12 cellular contexts compared by ENCODE assay signal in genomic region chr2:174325373-174325772, GRCh38. TPM values are rescaled to one million over a fixed set of nuclear protein-coding genes. Genes with fewer than 3 reads are reported as not detected.
DNase-seq lines count a peak whose midpoint lies in the region; ATAC-seq and TF ChIP-seq lines count a peak whose summit lies in the region.
"Had no signal": no experiment of that assay in that cellular context is flagged by ENCODE, and none has a peak within 500 bp of the region (broad histone marks: within the 10 kb centered on the region; RNA-seq: fewer than 3 reads in every experiment).

No MANE protein-coding gene starts in this region.

- in situ Hi-C loops in GM13976 (cut with MboI; ENCODE audit: low sequenced_read_pairs, unreplicated experiment), result no loop called here

- POLR2A ChIA-PET in CD4-positive, alpha-beta memory T cell (lab: Charles Lee; ENCODE audit: partially characterized antibody), result interaction anchor here (3.0 kb wide), 1 partner anchor 11 kb away, joined by 22 read pairs; the partner anchor contains the start of gene SP9

- no peak for ATAC-seq in naive B cell (ENCODE audit: low read depth in 2 of 2)

- H3K9me3 ChIP-seq in CD4-positive, alpha-beta memory T cell (ENCODE audit: control insufficient read depth in 1 of 2, low read length in 2 of 2), result no peaks in the 10 kb centered on the region

- TF ChIP-seq CTCF in HFFc6 (IDR thresholded peaks at IDR 0.05) (no peak), brain (conservative IDR thresholded peaks at IDR 0.05) (no peak), GM13976 (IDR thresholded peaks at IDR 0.05; ENCODE audit: borderline replicate concordance, control extremely low read depth, extremely low read depth, insufficient read depth, missing control alignments) (no peak)

- H3K27ac ChIP-seq in CD4-positive, alpha-beta memory T cell (ENCODE audit: low read depth, low read length), result no peak overlapping the region

- peaks cover 27% of the 10 kb centered on the region for H3K4me1 ChIP-seq in CD4-positive, alpha-beta memory T cell (ENCODE audit: insufficient read depth, low read length)

- peaks cover 0 to 14% (median 4%) of the 10 kb centered on the region in 8 donors for H3K9me3 Mint-ChIP-seq in CD4-positive, alpha-beta memory T cell
- H3K9me3 Mint-ChIP-seq in HFFc6, result peaks cover 7% of the 10 kb centered on the region; the same call in 1 of the 2 replicates
- peaks cover 2 to 10% (median 5%) of the 10 kb centered on the region in 5 experiments for H3K9me3 Mint-ChIP-seq in brain
- peaks cover 0 to 18% (median 3%) of the 10 kb centered on the region in 7 donors for H3K9me3 Mint-ChIP-seq in naive B cell

- H3K4me3 Mint-ChIP-seq in CD4-positive, alpha-beta memory T cell, result peak overlapping the region in 7 of 8 donors; percentile 0 to 87 (median 71)
- H3K4me3 Mint-ChIP-seq in HFFc6, result peak overlapping the region; percentile 82; the same call in 1 of the 2 replicates
- peak overlapping the region; percentile 42 to 85 (median 84) for H3K4me3 Mint-ChIP-seq in brain
- peak overlapping the region in 7 of 8 donors; percentile 82 to 98 (median 95) for H3K4me3 Mint-ChIP-seq in naive B cell

- peaks cover 16 to 40% (median 25%) of the 10 kb centered on the region in 4 donors for H3K4me1 Mint-ChIP-seq in CD4-positive, alpha-beta memory T cell
- H3K4me1 Mint-ChIP-seq in HFFc6 (ENCODE audit: low read depth) (peaks cover 16% of the 10 kb centered on the region; the same call in 1 of the 2 replicates), brain (peaks cover 48% of the 10 kb centered on the region), naive B cell (peaks cover 24 to 35% (median 31%) of the 10 kb centered on the region in 3 donors)

- H3K36me3 ChIP-seq in CD4-positive, alpha-beta memory T cell (ENCODE audit: insufficient read depth, low read length), result no peaks in the 10 kb centered on the region

- peaks cover 47% of the 10 kb centered on the region for H3K27me3 ChIP-seq in CD4-positive, alpha-beta memory T cell (ENCODE audit: insufficient read depth, low read length)

- H3K27ac Mint-ChIP-seq in CD4-positive, alpha-beta memory T cell, result peak overlapping the region in 1 of 7 donors; percentile 42
- no peak overlapping the region for H3K27ac Mint-ChIP-seq in HFFc6
- peak overlapping the region in 1 of 5 experiments; percentile 6 for H3K27ac Mint-ChIP-seq in brain
- H3K27ac Mint-ChIP-seq in naive B cell, result no peak overlapping the region

- intact Hi-C loops in CD4-positive, alpha-beta memory T cell (cut with micrococcal nuclease), result no loop called here

- H3K36me3 Mint-ChIP-seq in CD4-positive, alpha-beta memory T cell, result peaks cover 0 to 1% of the 10 kb centered on the region in 2 donors
- no peaks in the 10 kb centered on the region for H3K36me3 Mint-ChIP-seq in HFFc6 (ENCODE audit: low read depth)
- H3K36me3 Mint-ChIP-seq in brain, result no peaks in the 10 kb centered on the region
- H3K36me3 Mint-ChIP-seq in naive B cell, result peaks cover 0 to 7% of the 10 kb centered on the region in 2 donors

- H3K27me3 Mint-ChIP-seq in CD4-positive, alpha-beta memory T cell, result peaks cover 57 to 71% of the 10 kb centered on the region in 2 donors
- peaks cover 49% of the 10 kb centered on the region for H3K27me3 Mint-ChIP-seq in HFFc6 (ENCODE audit: insufficient read depth)
- H3K27me3 Mint-ChIP-seq in brain, result peaks cover 86% of the 10 kb centered on the region
- H3K27me3 Mint-ChIP-seq in naive B cell, result peaks cover 62 to 84% (median 71%) of the 10 kb centered on the region in 3 donors

- no peak for DNase-seq in CD4-positive, alpha-beta memory T cell
- no peak for DNase-seq in HFFc6
- no peak for DNase-seq in naive B cell
- DNase-seq in NCI-H2227 treated with DMSO at 0.1 percent for 48 hours (lab: John Stamatoyannopoulos, UW), result no peak
- DNase-seq in GM13976 (ENCODE audit: low spot score), result no peak
- DNase-seq in NCI-H146 (lab: John Stamatoyannopoulos, UW), result no peak
- DNase-seq in MV-4-11 (lab: John Stamatoyannopoulos, UW), result no peak
- DNase-seq: hypothalamus, NCI-H1694, SW 1271 had no signal

- CTCF ChIA-PET in CD4-positive, alpha-beta memory T cell (lab: Charles Lee; ENCODE audit: partially characterized antibody), result interaction anchor here (0.9 to 4.0 kb wide), 6 partner anchors 13 to 922 kb away, joined by 3 to 24 read pairs (median 3); no protein-coding TSS in a partner anchor

- no peak overlapping the region for H3K4me3 ChIP-seq in CD4-positive, alpha-beta memory T cell (ENCODE audit: low read length in 2 of 2)

RNA-seq across cellular contexts. Expression of gene SP9, which starts 9.4 kb away (rescaled TPM):
- total RNA-seq in CD4-positive, alpha-beta memory T cell, result not detected
- polyA plus RNA-seq in CD4-positive, alpha-beta memory T cell, result not detected
- not detected for total RNA-seq in HFFc6 (2021; fragmentation: NEBNext Ultra II Directional; extraction: Animal tissue kit (Norgen Biotek cat#: 25700))
- polyA plus RNA-seq in brain (ENCODE audit: insufficient read depth, low read depth, low replicate concordance) (0.61 TPM), naive B cell (ENCODE audit: low read depth in 6 of 6) (not detected)
- total RNA-seq: skeletal muscle tissue had no signal
